ENCODE assay signal across 8 cellular contexts in genomic region chr6:108914235-108915022, GRCh38.
DNase-seq lines count a peak whose midpoint lies in the region; ATAC-seq and TF ChIP-seq lines count a peak whose summit lies in the region.

No MANE protein-coding gene starts in this region.

- H3K79me2 ChIP-seq in parathyroid adenoma, result no peaks in the 10 kb centered on the region

- peak; percentile 71 for TF ChIP-seq CTCF in endothelial cell (IDR thresholded peaks at IDR 0.05; ENCODE audit: unreplicated experiment)
- peak; percentile 46 for TF ChIP-seq CTCF in parathyroid adenoma (IDR thresholded peaks at IDR 0.05)

- H3K4me1 Mint-ChIP-seq in endothelial cell (ENCODE audit: unreplicated experiment), result peaks cover 17% of the 10 kb centered on the region

- no peak overlapping the region for H3K4me2 ChIP-seq in parathyroid adenoma (ENCODE audit: low read length)

- H3K9me3 ChIP-seq in parathyroid adenoma (ENCODE audit: control insufficient read depth, low read length), result no peaks in the 10 kb centered on the region

- peaks cover 3% of the 10 kb centered on the region for H3K4me1 ChIP-seq in parathyroid adenoma

- no peak overlapping the region for H3K4me3 Mint-ChIP-seq in endothelial cell (ENCODE audit: unreplicated experiment)

- H2AFZ ChIP-seq in parathyroid adenoma, result no peak overlapping the region

- peaks cover 2% of the 10 kb centered on the region for H3K27me3 Mint-ChIP-seq in endothelial cell (ENCODE audit: unreplicated experiment)

- H3K9me3 Mint-ChIP-seq in endothelial cell (ENCODE audit: unreplicated experiment), result no peaks in the 10 kb centered on the region

- H3K4me3 ChIP-seq in parathyroid adenoma (ENCODE audit: low read depth, low read length), result no peak overlapping the region

- ATAC-seq in GM18517 (IDR thresholded peaks at IDR 0.05; ENCODE audit: unreplicated experiment), result no peak
- no peak for ATAC-seq in HG03139 (IDR thresholded peaks at IDR 0.05; ENCODE audit: unreplicated experiment)

- H3K36me3 Mint-ChIP-seq in endothelial cell (ENCODE audit: low read depth, unreplicated experiment), result no peaks in the 10 kb centered on the region

- H3K27ac Mint-ChIP-seq in endothelial cell (ENCODE audit: unreplicated experiment), result no peak overlapping the region

- no peak overlapping the region for H3K9ac ChIP-seq in parathyroid adenoma

- H3K36me3 ChIP-seq in parathyroid adenoma (ENCODE audit: control insufficient read depth, insufficient read depth, low read length), result no peaks in the 10 kb centered on the region

- H3K27me3 ChIP-seq in parathyroid adenoma (ENCODE audit: control insufficient read depth, insufficient read depth, low read length), result no peaks in the 10 kb centered on the region

- DNase-seq in stimulated activated naive CD4-positive, alpha-beta T cell (lab: John Stamatoyannopoulos, UW), result peak; percentile 1 to 36 (median 20)
- no peak for DNase-seq in stimulated activated naive CD4-positive, alpha-beta T cell treated with Interleukin-2 at 50 U/mL for 16 hours (lab: John Stamatoyannopoulos, UW)
- DNase-seq in T-helper 22 cell (ENCODE audit: low read depth) (peak; percentile 4), endothelial cell (ENCODE audit: low spot score) (peak; percentile 31), cortex of kidney (lab: John Stamatoyannopoulos, UW) (no peak)

- no peak overlapping the region for H3K27ac ChIP-seq in parathyroid adenoma

Comparison
In these comparisons a context has a peak if more than half of its experiments do, and no peak if none do; other contexts are left out.
1. DNase-seq: peak in stimulated activated naive CD4-positive, alpha-beta T cell (6 of 6), T-helper 22 cell (single experiment) and endothelial cell (single experiment); none in stimulated activated naive CD4-positive, alpha-beta T cell treated with Interleukin-2 at 50 U/mL for 16 hours (single experiment) and cortex of kidney (single experiment).